In the genomic region with DNA sequence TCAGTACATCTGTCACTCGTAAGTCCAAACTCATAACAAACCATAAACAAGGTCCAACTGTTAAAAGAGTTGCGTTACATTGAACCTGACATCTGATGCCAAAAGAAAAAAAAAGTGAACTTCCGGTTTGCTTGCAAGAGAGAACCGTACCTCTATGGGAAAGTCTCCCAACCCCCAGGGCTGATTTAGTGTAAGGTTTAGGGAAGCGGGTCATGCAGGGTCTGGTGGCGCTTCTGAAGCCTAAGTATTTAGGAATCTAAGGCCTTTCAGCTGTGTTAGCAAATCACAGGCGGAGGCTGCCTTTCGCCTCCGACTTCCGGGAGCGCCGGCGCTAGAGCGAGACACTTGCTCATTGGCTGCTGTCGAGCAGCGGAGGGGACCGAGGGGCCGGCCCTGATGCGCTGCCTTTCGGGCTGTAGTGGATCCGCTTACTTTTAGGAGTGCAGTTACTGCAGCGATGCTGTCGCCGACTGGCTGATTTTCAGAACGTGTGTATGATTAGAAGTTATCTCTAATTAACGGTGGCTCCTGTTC, we compare ENCODE assay signal across 8 cellular contexts. TPM values are rescaled to one million over a fixed set of nuclear protein-coding genes. Genes with fewer than 3 reads are reported as not detected.
A peak's percentile ranks its signal among the peaks of the same experiment; 100 is the strongest.
DNase-seq lines count a peak whose midpoint lies in the region; ATAC-seq, FAIRE-seq and TF ChIP-seq lines count a peak whose summit lies in the region.

No MANE protein-coding gene starts in this region.

- peak; percentile 92 for DNase-seq in HCEC 1CT
- peak; percentile 93 for DNase-seq in MM.1S
- DNase-seq in SIG-M5 treated with dmso at 0.1 percent for 504 hours (lab: John Stamatoyannopoulos, UW; ENCODE audit: unreplicated experiment) = peak; percentile 87
- DNase-seq in activated gamma-delta T cell treated with anti-CD3 and anti-CD28 coated beads, Interleukin-2, amount 50 U/mL, for 16 hours (ENCODE audit: low read depth) = peak; percentile 67
- peak; percentile 47 to 69 for DNase-seq in foreskin keratinocyte
- DNase-seq in neural progenitor cell (ENCODE audit: low spot score) = peak; percentile 95
- DNase-seq in stomach = peak; percentile 82

- peak overlapping the region; percentile 85 for H3K4me3 Mint-ChIP-seq in neural progenitor cell

- peak overlapping the region; percentile 91 for H3K27ac Mint-ChIP-seq in neural progenitor cell

- H3K27ac ChIP-seq in MM.1S (ENCODE audit: low read length) (peak overlapping the region; percentile 74; the same call in 1 of the 2 replicates), foreskin keratinocyte (no peak overlapping the region), neural progenitor cell (peak overlapping the region; percentile 76), stomach (peak overlapping the region; percentile 77 to 87 (median 82))

- TF ChIP-seq POLR2A in stomach (IDR thresholded peaks at IDR 0.05) = no peak

- WGBS in stomach, 5 donors = 0 to 1% (median 0%) methylated on average over 26 of the region's 26 CpGs

- H3K27me3 Mint-ChIP-seq in neural progenitor cell (ENCODE audit: insufficient read depth, low read depth) = peaks cover 5% of the 10 kb centered on the region

- peaks cover 10% of the 10 kb centered on the region for H3K4me1 Mint-ChIP-seq in neural progenitor cell

- H4K20me1 ChIP-seq in MM.1S (ENCODE audit: insufficient read depth, low read length) = no peaks in the 10 kb centered on the region
- H4K20me1 ChIP-seq in neural progenitor cell (ENCODE audit: low read depth) = no peaks in the 10 kb centered on the region

- H3K9me2 ChIP-seq in MM.1S (replicated peaks; ENCODE audit: insufficient read depth, low read length) = no peaks in the 10 kb centered on the region

- H3K27me3 ChIP-seq in MM.1S (replicated peaks; ENCODE audit: insufficient read depth, low read length) (no peaks in the 10 kb centered on the region), foreskin keratinocyte (no peaks in the 10 kb centered on the region), neural progenitor cell (peaks cover 9% of the 10 kb centered on the region), stomach (no peaks in the 10 kb centered on the region)

- peak; percentile 79 for FAIRE-seq in G401.6 (lab: Jason Lieb, UNC)

- TF ChIP-seq CTCF in MM.1S (IDR thresholded peaks at IDR 0.05; ENCODE audit: low read length) = no peak
- no peak for TF ChIP-seq CTCF in foreskin keratinocyte (conservative IDR thresholded peaks at IDR 0.05)
- no peak for TF ChIP-seq CTCF in neural progenitor cell (IDR thresholded peaks at IDR 0.05)
- no peak for TF ChIP-seq CTCF in stomach (IDR thresholded peaks at IDR 0.05)

- peaks cover 2% of the 10 kb centered on the region for H3K36me3 Mint-ChIP-seq in neural progenitor cell

- H3K4me2 ChIP-seq in MM.1S (ENCODE audit: low read depth, low read length) (peak overlapping the region; percentile 65), neural progenitor cell (peak overlapping the region; percentile 81)

- H3K4me3 ChIP-seq in MM.1S (ENCODE audit: low read length) = peak overlapping the region; percentile 55
- H3K4me3 ChIP-seq in neural progenitor cell = peak overlapping the region; percentile 55
- H3K4me3 ChIP-seq in stomach = peak overlapping the region; percentile 38 to 48 (median 44)

- no peaks in the 10 kb centered on the region for H3K79me2 ChIP-seq in MM.1S (ENCODE audit: low read length)
- no peaks in the 10 kb centered on the region for H3K79me2 ChIP-seq in neural progenitor cell (ENCODE audit: low read depth)

- peaks cover 19% of the 10 kb centered on the region for H3F3A ChIP-seq in MM.1S (ENCODE audit: insufficient read depth, low read length)
- H3F3A ChIP-seq in neural progenitor cell (ENCODE audit: low read depth) = peaks cover 25% of the 10 kb centered on the region

- peaks cover 6% of the 10 kb centered on the region for H3K9me3 Mint-ChIP-seq in neural progenitor cell

- peaks cover 15% of the 10 kb centered on the region for H3K4me1 ChIP-seq in MM.1S (ENCODE audit: low read length)
- no peaks in the 10 kb centered on the region for H3K4me1 ChIP-seq in foreskin keratinocyte
- H3K4me1 ChIP-seq in neural progenitor cell = peaks cover 5% of the 10 kb centered on the region
- peaks cover 0 to 14% (median 8%) of the 10 kb centered on the region in 4 donors for H3K4me1 ChIP-seq in stomach

- H3K9me3 ChIP-seq in MM.1S (replicated peaks; ENCODE audit: insufficient read depth, low read length) (no peaks in the 10 kb centered on the region), neural progenitor cell (ENCODE audit: low read depth) (no peaks in the 10 kb centered on the region), stomach (no peaks in the 10 kb centered on the region)

- H3K9ac ChIP-seq in MM.1S (ENCODE audit: low read length) (peak overlapping the region; percentile 51; the same call in 1 of the 2 replicates), neural progenitor cell (no peak overlapping the region)

- intact Hi-C loops in stomach (cut with DNase I; ENCODE audit: low total_unique reads) = no loop called here

- TF ChIP-seq EP300 in stomach (IDR thresholded peaks at IDR 0.05) = no peak

- H3K36me3 ChIP-seq in MM.1S (replicated peaks; ENCODE audit: insufficient read depth, low read length) = no peaks in the 10 kb centered on the region
- H3K36me3 ChIP-seq in neural progenitor cell = no peaks in the 10 kb centered on the region
- H3K36me3 ChIP-seq in stomach = no peaks in the 10 kb centered on the region

- H2AFZ ChIP-seq in MM.1S (ENCODE audit: low read length) (peak overlapping the region; percentile 80), neural progenitor cell (replicated peaks) (peak overlapping the region; percentile 83)

- peak; percentile 96 for ATAC-seq in foreskin keratinocyte

RNA-seq across cellular contexts. Expression of gene GNPDA1, which starts 12.0 kb away (rescaled TPM):
- total RNA-seq in foreskin keratinocyte (37.2 and 38.1 TPM in 2 replicates), neural progenitor cell (ENCODE audit: low replicate concordance) (89.8 and 115 TPM in 2 replicates), stomach (10 to 100 TPM in 2 of 5 donors, 1 to 10 TPM in 3; 2.7 to 14.1 (median 5.8) TPM)
- polyA plus RNA-seq in foreskin keratinocyte (25.3 and 31.3 TPM in 2 replicates), stomach (10 to 100 TPM; 11.9 to 18.9 (median 12.2) TPM)

RNA-seq across cellular contexts. Expression of gene RNF14, which starts 55.9 kb away (rescaled TPM):
- 55.1 and 57.0 TPM in 2 replicates for total RNA-seq in foreskin keratinocyte
- polyA plus RNA-seq in foreskin keratinocyte = 19.8 and 23.4 TPM in 2 replicates
- total RNA-seq in neural progenitor cell (ENCODE audit: low replicate concordance) = 21.0 and 41.2 TPM in 2 replicates
- 10 to 100 TPM; 24.2 to 67.4 (median 43.2) TPM for total RNA-seq in stomach
- 10 to 100 TPM; 14.4 to 26.1 (median 25.5) TPM for polyA plus RNA-seq in stomach
